Comparison of ENCODE assay signal across 8 cellular contexts in genomic region chr14:78598046-78598652, GRCh38.
DNase-seq lines count a peak whose midpoint lies in the region; ATAC-seq, FAIRE-seq and TF ChIP-seq lines count a peak whose summit lies in the region.

No MANE protein-coding gene starts in this region.

- peak; percentile 21 for DNase-seq in activated naive CD4-positive, alpha-beta T cell treated with Interleukin-2 at 50 U/mL for 16 hours
- DNase-seq in activated naive CD4-positive, alpha-beta T cell (lab: John Stamatoyannopoulos, UW) = no peak
- peak; percentile 65 for DNase-seq in NCI-H1092 (lab: John Stamatoyannopoulos, UW)
- peak in 22 of 34 experiments; percentile 1 to 26 (median 9) for DNase-seq in T-cell
- DNase-seq in bronchial epithelial cell (ENCODE audit: low read depth) = peak; percentile 42
- DNase-seq in stimulated activated CD4-positive, alpha-beta T cell treated with anti-CD3 and anti-CD28 coated beads, Interleukin-1b, Interleukin-23, amount 100 ng/mL, for 48 hours = peak; percentile 37

- no peaks in the 10 kb centered on the region for H3K27me3 ChIP-seq in bronchial epithelial cell (ENCODE audit: control insufficient read depth, insufficient read depth, low read length)

- ATAC-seq in HG02571 (IDR thresholded peaks at IDR 0.05; ENCODE audit: unreplicated experiment) = peak; percentile 86
- ATAC-seq in T-cell (replicated peaks in 1 of 4) = peak in 3 of 4 experiments; percentile 44 to 65 (median 64)

- H3K4me3 Mint-ChIP-seq in T-cell = no peak overlapping the region

- FAIRE-seq in bronchial epithelial cell (lab: Jason Lieb, UNC) (peak; percentile 86), islet of Langerhans (lab: Jason Lieb, UNC) (peak; percentile 13)

- H3K36me3 ChIP-seq in bronchial epithelial cell (ENCODE audit: control insufficient read depth, insufficient read depth, low read length) = no peaks in the 10 kb centered on the region

- no peak overlapping the region for H3K4me3 ChIP-seq in bronchial epithelial cell (ENCODE audit: low read depth, low read length)

- H3K27me3 Mint-ChIP-seq in T-cell = peaks cover 10 to 17% of the 10 kb centered on the region in 2 donors

- CTCF ChIA-PET in T-cell (lab: Charles Lee) = interaction anchor here (0.6 to 1.6 kb wide), 4 partner anchors 8 to 736 kb away, joined by 3 to 6 read pairs (median 3); no protein-coding TSS in a partner anchor

- H3K36me3 Mint-ChIP-seq in T-cell = no peaks in the 10 kb centered on the region

- peak; percentile 95 for TF ChIP-seq CTCF in bronchial epithelial cell (IDR thresholded peaks at IDR 0.05; ENCODE audit: insufficient read depth, low read length, severe bottlenecking)

- peaks cover 0 to 1% (median 1%) of the 10 kb centered on the region in 3 donors for H3K4me1 Mint-ChIP-seq in T-cell

- H3K9me3 Mint-ChIP-seq in T-cell = no peaks in the 10 kb centered on the region

- POLR2A ChIA-PET in T-cell (lab: Charles Lee) = no interaction called here

- no peak overlapping the region for H3K27ac Mint-ChIP-seq in T-cell

Comparison
In these comparisons a context has a peak if more than half of its experiments do, and no peak if none do; other contexts are left out.
1. DNase-seq: peak in activated naive CD4-positive, alpha-beta T cell treated with Interleukin-2 at 50 U/mL for 16 hours (single experiment), NCI-H1092 (single experiment), T-cell (22 of 34), bronchial epithelial cell (single experiment) and stimulated activated CD4-positive, alpha-beta T cell treated with anti-CD3 and anti-CD28 coated beads, Interleukin-1b, Interleukin-23, amount 100 ng/mL, for 48 hours (single experiment); none in activated naive CD4-positive, alpha-beta T cell (0 of 4).